8 cellular contexts compared by ENCODE assay signal in genomic region chr6:37565267-37566208, GRCh38.
A peak's percentile ranks its signal among the peaks of the same experiment; 100 is the strongest.
DNase-seq lines count a peak whose midpoint lies in the region; ATAC-seq and TF ChIP-seq lines count a peak whose summit lies in the region.

No MANE protein-coding gene starts in this region.

- ATAC-seq in Right ventricle myocardium inferior (peak; percentile 13), heart right ventricle (peak in 6 of 8 donors; percentile 6 to 75 (median 34)), HG03520 (IDR thresholded peaks at IDR 0.05; ENCODE audit: unreplicated experiment) (no peak)

- no peaks in the 10 kb centered on the region for H3K9me2 ChIP-seq in SK-N-SH

- H3K4me1 ChIP-seq in SK-N-SH (ENCODE audit: control insufficient read depth in 1 of 2, insufficient read depth in 2 of 2, low read depth in 1 of 2, low read length in 1 of 2) (peaks cover 0 to 56% of the 10 kb centered on the region in 2 experiments; a peak in 2 of 4 replicates), heart right ventricle (peaks cover 3 to 31% (median 13%) of the 10 kb centered on the region in 9 donors), skeletal muscle tissue (ENCODE audit: control insufficient read depth in 3 of 3, insufficient read depth in 3 of 3, low read length in 3 of 3) (peaks cover 0 to 15% (median 0%) of the 10 kb centered on the region in 3 donors)

- H3K36me3 ChIP-seq in SK-N-SH (replicated peaks in 1 of 2; ENCODE audit: control insufficient read depth in 1 of 2, insufficient read depth in 2 of 2, low read length in 1 of 2) (no peaks in the 10 kb centered on the region), heart right ventricle (no peaks in the 10 kb centered on the region), skeletal muscle tissue (ENCODE audit: control insufficient read depth in 3 of 3, insufficient read depth in 3 of 3, low read length in 3 of 3) (no peaks in the 10 kb centered on the region)

- POLR2A ChIA-PET in SK-N-SH (lab: Yijun Ruan, JAX): interaction anchor here (0.7 to 1.7 kb wide), 10 partner anchors 10 to 127 kb away, joined by 3 to 16 read pairs (median 4); partner anchors contain the start of gene CCDC167

- intact Hi-C loops in Right ventricle myocardium inferior (cut with DNase I) (loop anchor here (2.0 to 10.0 kb wide), 4 partner anchors 81 to 238 kb away; partner anchors contain the start of gene MDGA1), cardiac septum (cut with DNase I) (loop anchor here (5.0 kb wide), 4 partner anchors 83 to 198 kb away; no protein-coding TSS in a partner anchor), heart right ventricle (cut with DNase I) (loop anchor here (1.0 to 10.0 kb wide), 14 partner anchors 78 to 241 kb away; partner anchors contain the start of gene MDGA1 (in 3 of the 10))

- H3K9me3 ChIP-seq in SK-N-SH: no peaks in the 10 kb centered on the region
- no peaks in the 10 kb centered on the region for H3K9me3 ChIP-seq in heart right ventricle
- H3K9me3 ChIP-seq in skeletal muscle tissue (ENCODE audit: control insufficient read depth in 3 of 3, low read length in 3 of 3): no peaks in the 10 kb centered on the region

- no peaks in the 10 kb centered on the region for H3K79me2 ChIP-seq in SK-N-SH (ENCODE audit: insufficient read depth)

- DNase-seq in Right ventricle myocardium inferior (ENCODE audit: missing footprints) (no peak), cardiac septum (ENCODE audit: low spot score) (no peak), SK-N-SH (peak; percentile 87), heart right ventricle (peak; percentile 8 to 19), kidney tubule cell (ENCODE audit: low spot score) (no peak)
- DNase-seq in stimulated activated CD4-positive, alpha-beta T cell treated with anti-CD3 and anti-CD28 coated beads, Interleukin-2, amount 100 ng/mL, for 48 hours: no peak

- peak; percentile 4; the same call in 1 of the 2 replicates for TF ChIP-seq RAD21 in SK-N-SH (IDR thresholded peaks at IDR 0.05; ENCODE audit: low read length)

- no peaks in the 10 kb centered on the region for H3F3A ChIP-seq in SK-N-SH (replicated peaks; ENCODE audit: insufficient read depth)

- H3K4me3 ChIP-seq in SK-N-SH (ENCODE audit: low read depth in 2 of 2, low read length in 1 of 2) (peak overlapping the region; percentile 42 to 54), heart right ventricle (peak overlapping the region in 9 of 10 donors; percentile 21 to 54 (median 44)), skeletal muscle tissue (ENCODE audit: low read length in 3 of 3) (peak overlapping the region in 2 of 3 donors; percentile 27 to 64)

- peak overlapping the region; percentile 73; the same call in 1 of the 2 replicates for H2AFZ ChIP-seq in SK-N-SH (ENCODE audit: low read depth)

- CTCF ChIA-PET in SK-N-SH (lab: Yijun Ruan, JAX): interaction anchor here (0.6 to 8.1 kb wide), 43 partner anchors 10 to 271 kb away, joined by 3 to 116 read pairs (median 5); partner anchors contain the start of gene CMTR1

- H3K9ac ChIP-seq in SK-N-SH (no peak overlapping the region), skeletal muscle tissue (ENCODE audit: low read depth in 1 of 3, low read length in 3 of 3) (peak overlapping the region in 1 of 3 donors; percentile 50)

- H4K20me1 ChIP-seq in SK-N-SH (ENCODE audit: insufficient read depth): no peaks in the 10 kb centered on the region

- H3K27me3 ChIP-seq in SK-N-SH (ENCODE audit: insufficient read depth): peaks cover 4% of the 10 kb centered on the region
- H3K27me3 ChIP-seq in heart right ventricle: peaks cover 0 to 28% (median 14%) of the 10 kb centered on the region in 7 donors
- peaks cover 34 to 52% (median 51%) of the 10 kb centered on the region in 3 donors for H3K27me3 ChIP-seq in skeletal muscle tissue (ENCODE audit: control insufficient read depth in 3 of 3, insufficient read depth in 3 of 3, low read length in 3 of 3)

- 44% methylated on average over 15 of the region's 21 CpGs for WGBS in SK-N-SH (ENCODE audit: low lambda C conversion rate)
- WGBS in heart right ventricle, 2 donors: 7 to 8% methylated on average over 21 of the region's 21 CpGs

- H3K27ac ChIP-seq in SK-N-SH (ENCODE audit: low read depth in 2 of 2, low read length in 1 of 2): peak overlapping the region in 1 of 2 experiments; percentile 91; a peak in 2 of 4 replicates
- H3K27ac ChIP-seq in heart right ventricle: no peak overlapping the region
- H3K27ac ChIP-seq in skeletal muscle tissue (ENCODE audit: low read depth, low read length): no peak overlapping the region

- peak overlapping the region; percentile 74 for H3K4me2 ChIP-seq in SK-N-SH

- TF ChIP-seq CTCF in SK-N-SH (IDR thresholded peaks at IDR 0.05) (no peak), heart right ventricle (IDR thresholded peaks at IDR 0.05) (peak in 1 of 9 donors; percentile 26)

- no peak for TF ChIP-seq EP300 in SK-N-SH (IDR thresholded peaks at IDR 0.05; ENCODE audit: borderline replicate concordance in 1 of 2, low read depth in 1 of 2, low read length in 1 of 2)

TF ChIP-seq in SK-N-SH, 30 proteins besides CTCF, POLR2A, EP300 and RAD21:
- TF ChIP-seq MXI1 (IDR thresholded peaks at IDR 0.05; ENCODE audit: low read depth, low read length) (peak; percentile 57; the same call in 1 of the 2 replicates), CHD2 (IDR thresholded peaks at IDR 0.05; ENCODE audit: low read length, partially characterized antibody) (peak; percentile 22), RCOR1 (IDR thresholded peaks at IDR 0.05; ENCODE audit: low read length) (0 out of 2 replicates have a peak, but pooled peaks have one; percentile 20), TCF12 (IDR thresholded peaks at IDR 0.05) (no peak), SMC3 (IDR thresholded peaks at IDR 0.05; ENCODE audit: low read depth, low read length) (peak; percentile 14; the same call in 1 of the 2 replicates)

Comparison
In these comparisons a context has a peak if more than half of its experiments do, and no peak if none do; other contexts are left out.
1. DNase-seq: peak in SK-N-SH (single experiment) and heart right ventricle (2 of 2); none in Right ventricle myocardium inferior (single experiment), cardiac septum (single experiment), kidney tubule cell (single experiment) and stimulated activated CD4-positive, alpha-beta T cell treated with anti-CD3 and anti-CD28 coated beads, Interleukin-2, amount 100 ng/mL, for 48 hours (0 of 2).
2. Peak in every context shown above with its lines, with median percentiles within 50 percentile points of each other: H3K4me3 ChIP-seq.